In the genomic region with DNA sequence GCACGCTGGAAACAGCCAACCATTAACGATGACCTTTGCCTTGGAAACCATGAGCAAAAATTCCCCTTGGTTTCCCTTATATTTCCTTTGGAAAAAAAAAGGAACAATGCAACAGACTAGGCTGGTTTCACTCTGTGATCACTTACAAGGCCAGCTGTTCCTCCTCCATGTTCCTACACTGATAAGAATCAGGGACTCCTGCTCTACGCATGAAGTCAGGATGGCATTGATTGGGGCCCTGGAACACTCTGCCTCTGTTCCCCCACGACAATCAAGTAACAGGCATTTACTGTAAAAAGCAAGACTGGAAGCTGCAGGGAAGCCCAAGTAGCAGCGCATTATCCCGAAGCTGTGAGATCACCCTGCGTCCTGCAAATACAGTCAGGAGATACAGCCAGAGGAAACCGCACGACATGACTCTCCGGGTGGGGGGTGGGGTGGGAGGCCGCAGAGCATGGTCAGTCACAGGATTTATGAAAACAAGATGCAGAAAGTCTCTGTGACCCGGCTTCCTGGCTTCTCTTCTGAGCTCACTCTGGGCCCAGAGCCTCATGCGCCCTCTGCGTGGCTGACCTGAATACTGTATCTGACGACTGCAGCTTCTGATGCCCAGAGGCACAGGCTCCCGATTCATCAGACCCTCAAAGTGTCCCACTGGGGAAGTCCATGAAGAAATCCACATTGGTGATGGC, we compare ENCODE assay signal across 9 cellular contexts. TPM values are rescaled to one million over a fixed set of nuclear protein-coding genes. Genes with fewer than 3 reads are reported as not detected.
DNase-seq lines count a peak whose midpoint lies in the region; ATAC-seq and TF ChIP-seq lines count a peak whose summit lies in the region.
"Had no signal": no experiment of that assay in that cellular context is flagged by ENCODE, and none has a peak within 500 bp of the region (broad histone marks: within the 10 kb centered on the region; RNA-seq: fewer than 3 reads in every experiment).

No MANE protein-coding gene starts in this region.

- H3K9me3 ChIP-seq in SJSA1 (replicated peaks) (no peaks in the 10 kb centered on the region), esophagus (ENCODE audit: control insufficient read depth in 2 of 2, insufficient read depth in 1 of 2, low read depth in 1 of 2, low read length in 1 of 2) (peaks cover 0 to 2% of the 10 kb centered on the region in 2 donors)

- ATAC-seq in GM21423 (IDR thresholded peaks at IDR 0.05; ENCODE audit: unreplicated experiment) (peak; percentile 29), HG03159 (IDR thresholded peaks at IDR 0.05; ENCODE audit: unreplicated experiment) (no peak), GM18909 (IDR thresholded peaks at IDR 0.05; ENCODE audit: poor library complexity, unreplicated experiment) (no peak), GM18505 (IDR thresholded peaks at IDR 0.05; ENCODE audit: unreplicated experiment) (no peak)

- WGBS in esophagus, 2 donors, result 48 to 55% methylated on average over 16 of the region's 16 CpGs

- H3K4me3 Mint-ChIP-seq in nephron, result peak overlapping the region; percentile 16 to 64 (median 47)

- peaks cover 71% of the 10 kb centered on the region for H3K36me3 ChIP-seq in SJSA1
- peaks cover 3 to 11% of the 10 kb centered on the region in 2 donors for H3K36me3 ChIP-seq in esophagus (ENCODE audit: control insufficient read depth in 2 of 2, insufficient read depth in 2 of 2, low read length in 1 of 2)

- H3K9me3 Mint-ChIP-seq in nephron, result peaks cover 4% of the 10 kb centered on the region

- H3K4me3 ChIP-seq in SJSA1, result peak overlapping the region; percentile 16
- no peak overlapping the region for H3K4me3 ChIP-seq in esophagus (ENCODE audit: low read depth in 1 of 2, low read length in 2 of 2)

- H3K4me1 ChIP-seq in SJSA1 (replicated peaks) (peaks cover 96% of the 10 kb centered on the region), esophagus (ENCODE audit: control insufficient read depth in 2 of 2, insufficient read depth in 2 of 2, low read length in 1 of 2) (peaks cover 4 to 14% of the 10 kb centered on the region in 2 donors)

- DNase-seq in SJSA1 (ENCODE audit: low read depth in 1 of 2, low spot score in 2 of 2), result peak; percentile 82 to 92
- no peak for DNase-seq in stimulated activated CD4-positive, alpha-beta T cell treated with anti-CD3 and anti-CD28 coated beads, Interleukin-1b, Interleukin-23, amount 100 ng/mL, for 48 hours

- no peak for TF ChIP-seq CTCF in nephron (IDR thresholded peaks at IDR 0.05; ENCODE audit: unreplicated experiment in 3 of 3)

- H3K27ac ChIP-seq in SJSA1 (peak overlapping the region; percentile 92), esophagus (ENCODE audit: low read depth in 2 of 2, low read length in 1 of 2) (peak overlapping the region; percentile 84 to 88)

- no peaks in the 10 kb centered on the region for H3K27me3 ChIP-seq in SJSA1 (replicated peaks)
- H3K27me3 ChIP-seq in esophagus (ENCODE audit: control insufficient read depth in 1 of 2, insufficient read depth in 2 of 2, low read length in 2 of 2), result no peaks in the 10 kb centered on the region

- TF ChIP-seq POLR2A in GM18505 (IDR thresholded peaks at IDR 0.05; ENCODE audit: borderline replicate concordance, extremely low read depth, insufficient read depth, insufficient read length), result no peak

- H3K4me1 Mint-ChIP-seq in nephron, result peaks cover 69% of the 10 kb centered on the region

- no peaks in the 10 kb centered on the region for H3K27me3 Mint-ChIP-seq in nephron (ENCODE audit: low read depth)

- peak overlapping the region; percentile 95 to 98 (median 97) for H3K27ac Mint-ChIP-seq in nephron

- peaks cover 40% of the 10 kb centered on the region for H3K36me3 Mint-ChIP-seq in nephron (ENCODE audit: low read depth)

RNA-seq across cellular contexts. Expression of a gene that starts 31.1 kb away (rescaled TPM):
- 7.1 and 16.3 TPM in 2 replicates for total RNA-seq in SJSA1 (2014; rRNA removed; shearing (Covaris generic))
- polyA plus RNA-seq in esophagus, result 1 to 10 TPM; 3.1 to 4.7 TPM

RNA-seq across cellular contexts. Expression of a gene that starts 53.6 kb away (rescaled TPM):
- total RNA-seq in SJSA1 (2014; rRNA removed; shearing (Covaris generic)), result not detected in 2 replicates
- not detected for polyA plus RNA-seq in esophagus
- total RNA-seq: subcutaneous adipose tissue had no signal
